13 cellular contexts compared by ENCODE assay signal in the genomic region with DNA sequence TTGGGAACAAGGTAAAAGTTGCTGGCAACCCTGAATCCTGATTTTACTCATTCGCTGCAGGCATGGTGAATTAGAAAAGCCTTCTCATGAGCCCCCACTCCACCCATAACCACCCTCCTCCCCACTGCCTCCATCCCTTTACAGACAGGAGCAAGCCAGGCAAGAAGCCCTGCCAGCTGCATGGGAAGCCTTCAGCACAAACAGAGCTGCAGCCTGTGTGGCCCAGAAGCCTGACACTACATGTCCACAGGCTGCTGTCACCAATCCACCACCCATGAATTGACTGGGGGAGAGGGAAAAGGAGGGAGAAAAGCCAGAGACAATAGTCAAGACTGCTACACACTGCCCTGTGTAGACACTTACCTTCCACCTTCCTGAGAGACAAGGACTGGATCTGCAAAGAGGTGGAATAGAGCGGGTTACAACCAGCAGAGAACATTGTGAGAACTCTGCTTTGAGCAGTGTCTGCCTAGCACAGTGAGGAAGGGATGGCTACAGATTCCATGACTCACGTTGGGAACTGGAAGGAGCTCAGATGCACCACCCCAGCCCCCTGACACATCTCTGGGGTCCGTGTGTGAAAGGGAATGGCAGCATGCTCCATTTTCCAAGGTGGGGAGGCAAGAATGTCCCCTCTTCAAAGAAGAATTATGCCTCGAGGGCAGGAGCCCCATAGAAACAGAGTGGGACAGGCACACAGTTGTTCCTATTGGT. TPM values are rescaled to one million over a fixed set of nuclear protein-coding genes. Genes with fewer than 3 reads are reported as not detected.
DNase-seq lines count a peak whose midpoint lies in the region; ATAC-seq and TF ChIP-seq lines count a peak whose summit lies in the region.
"Had no signal": no experiment of that assay in that cellular context is flagged by ENCODE, and none has a peak within 500 bp of the region (broad histone marks: within the 10 kb centered on the region; RNA-seq: fewer than 3 reads in every experiment).

No MANE protein-coding gene starts in this region.

- H3K9me3 ChIP-seq in BLaER1 (no peaks in the 10 kb centered on the region), KOPT-K1 (ENCODE audit: insufficient read depth, low read length, poor library complexity, severe bottlenecking) (no peaks in the 10 kb centered on the region), osteoblast (ENCODE audit: low read depth, low read length) (no peaks in the 10 kb centered on the region)
- H3K9me3 ChIP-seq: tibial artery had no signal

- H3K4me3 Mint-ChIP-seq in T-helper 2 cell treated with Interferon-gamma antibody and Interleukin-4, amounts not matched to agents 5 μg/mL and 100 μg/mL, for 36 hours: no peak overlapping the region
- H3K4me3 Mint-ChIP-seq: nephron had no signal

- H4K20me1 ChIP-seq in BLaER1 (no peaks in the 10 kb centered on the region), osteoblast (ENCODE audit: insufficient read depth, low read length) (peaks cover 4% of the 10 kb centered on the region)

- TF ChIP-seq CTCF in osteoblast (IDR thresholded peaks at IDR 0.05; ENCODE audit: extremely low read depth, low read depth, low read length): no peak

- H3K36me3 Mint-ChIP-seq in T-helper 2 cell treated with Interferon-gamma antibody and Interleukin-4, amounts not matched to agents 5 μg/mL and 100 μg/mL, for 36 hours (ENCODE audit: low read depth): no peaks in the 10 kb centered on the region

- H3K36me3 ChIP-seq in BLaER1: no peaks in the 10 kb centered on the region
- no peaks in the 10 kb centered on the region for H3K36me3 ChIP-seq in KOPT-K1 (ENCODE audit: insufficient read depth, low read length)
- peaks cover 31% of the 10 kb centered on the region for H3K36me3 ChIP-seq in osteoblast (ENCODE audit: insufficient read depth, low read length)
- H3K36me3 ChIP-seq in H7 (replicated peaks; ENCODE audit: control insufficient read depth, insufficient read depth, low read length): peaks cover 2% of the 10 kb centered on the region

- no peaks in the 10 kb centered on the region for H3K9me3 Mint-ChIP-seq in T-helper 2 cell treated with Interferon-gamma antibody and Interleukin-4, amounts not matched to agents 5 μg/mL and 100 μg/mL, for 36 hours

- peaks cover 27% of the 10 kb centered on the region for H3K4me1 Mint-ChIP-seq in T-helper 2 cell treated with Interferon-gamma antibody and Interleukin-4, amounts not matched to agents 5 μg/mL and 100 μg/mL, for 36 hours (ENCODE audit: low read depth)

- H3K27me3 ChIP-seq in BLaER1 (no peaks in the 10 kb centered on the region), osteoblast (ENCODE audit: insufficient read depth, low read length) (no peaks in the 10 kb centered on the region), H7 (ENCODE audit: control insufficient read depth, insufficient read depth, low read length) (no peaks in the 10 kb centered on the region)
- H3K27me3 ChIP-seq: tibial artery had no signal

- H3K27ac ChIP-seq in BLaER1 (no peak overlapping the region), KOPT-K1 (ENCODE audit: low read depth, low read length, poor library complexity, severe bottlenecking) (peak overlapping the region; percentile 48), osteoblast (ENCODE audit: low read depth, low read length) (peak overlapping the region; percentile 88)

- H2AFZ ChIP-seq in osteoblast (ENCODE audit: low read length): peak overlapping the region; percentile 4

- no peak overlapping the region for H3K4me3 ChIP-seq in BLaER1
- peak overlapping the region; percentile 29 for H3K4me3 ChIP-seq in osteoblast (ENCODE audit: insufficient read depth, low read length)
- H3K4me3 ChIP-seq in H7 (ENCODE audit: insufficient read depth, low read depth, low read length): no peak overlapping the region
- H3K4me3 ChIP-seq: tibial artery had no signal

- H3K4me2 ChIP-seq in BLaER1 (0 out of 2 replicates have a peak overlapping the region, but pooled peaks have one; percentile 11), osteoblast (ENCODE audit: insufficient read depth, low read length) (peak overlapping the region; percentile 61)

- H3K4me1 ChIP-seq in BLaER1 (0 out of 2 replicates have a peak, but pooled peaks cover 12% of the 10 kb centered on the region), osteoblast (ENCODE audit: insufficient read depth, low read length) (peaks cover 56% of the 10 kb centered on the region)
- H3K4me1 ChIP-seq: tibial artery had no signal

- H3K9ac ChIP-seq in BLaER1: no peak overlapping the region

- H3K79me2 ChIP-seq in osteoblast (ENCODE audit: insufficient read depth, low read length): no peaks in the 10 kb centered on the region

- H3K27ac Mint-ChIP-seq in T-helper 2 cell treated with Interferon-gamma antibody and Interleukin-4, amounts not matched to agents 5 μg/mL and 100 μg/mL, for 36 hours: no peak overlapping the region

- H3K27me3 Mint-ChIP-seq in T-helper 2 cell treated with Interferon-gamma antibody and Interleukin-4, amounts not matched to agents 5 μg/mL and 100 μg/mL, for 36 hours (ENCODE audit: low read depth): peaks cover 6% of the 10 kb centered on the region

- peak; percentile 49 for ATAC-seq in esophagus mucosa
- no peak for ATAC-seq in HG03280 (IDR thresholded peaks at IDR 0.05; ENCODE audit: unreplicated experiment)

- DNase-seq in osteoblast (ENCODE audit: insufficient read length, low spot score, missing footprints) (no peak), H7 (no peak), NCI-H2029 treated with DMSO at 0.1 percent for 48 hours (lab: John Stamatoyannopoulos, UW) (no peak)
- DNase-seq in T-helper 2 cell treated with Interferon-gamma antibody and Interleukin-4, amounts not matched to agents 5 μg/mL and 100 μg/mL, for 36 hours (ENCODE audit: low spot score): no peak
- DNase-seq: NCI-H82, T-helper 9 cell, tibial artery had no signal

RNA-seq across cellular contexts. Expression of a gene that starts 33.9 kb away (rescaled TPM):
- total RNA-seq in esophagus mucosa: 2.4 TPM
- total RNA-seq in osteoblast: 32.7 and 42.3 TPM in 2 replicates
- 10.7 and 13.6 TPM in 2 replicates for total RNA-seq in H7 (2014; rRNA removed; shearing (Covaris generic))

RNA-seq across cellular contexts. Expression of a gene that starts 50.7 kb away (rescaled TPM):
- not detected for total RNA-seq in esophagus mucosa
- not detected in 2 replicates for total RNA-seq in osteoblast
- total RNA-seq in H7 (2014; rRNA removed; shearing (Covaris generic)): not detected in 2 replicates
- total RNA-seq: dermis microvascular lymphatic vessel endothelial cell had no signal
